28 cellular contexts compared by ENCODE assay signal in genomic region chr15:33454996-33455395, GRCh38.
"Had no signal": no experiment of that assay in that cellular context is flagged by ENCODE, and none has a peak within 500 bp of the region (broad histone marks: within the 10 kb centered on the region; RNA-seq: fewer than 3 reads in every experiment).

No MANE protein-coding gene starts in this region.

- DNase-seq: activated CD4-positive, alpha-beta T cell treated with anti-CD3 and anti-CD28 coated beads, Interleukin-2, amount 10 ng/mL, durations not matched to agents 24 days and 14 days; activated CD4-positive, alpha-beta T cell treated with anti-CD3 and anti-CD28 coated beads, Interleukin-2, amount 50 U/mL, for 4 hours; activated CD8-positive, alpha-beta T cell treated with anti-CD3 and anti-CD28 coated beads, Interleukin-2, amount 10 ng/mL, durations not matched to agents 7 days and 5 days; activated gamma-delta T cell; activated naive CD4-positive, alpha-beta T cell treated with anti-CD3 and anti-CD28 coated beads for 36 hours; activated T-cell treated with anti-CD3 and anti-CD28 coated beads, Interleukin-2, amount 50 U/mL, for 24 hours; adrenal gland; body of pancreas; cerebellar nuclear complex; Karpas-422; MG63; NCI-H1048; NCI-H1105 treated with DMSO at 0.1 percent for 48 hours; NCI-H1436 treated with DMSO at 0.1 percent for 48 hours; NCI-H1694 treated with DMSO at 0.1 percent for 48 hours; NCI-H2029; NCI-H345; NCI-H526; NCI-H774; RPMI8226; SHP77 treated with DMSO at 0.1 percent for 48 hours; SK-N-SH had no signal

- H3K9me3 ChIP-seq: adrenal gland, body of pancreas, breast epithelium, MG63, SJSA1, SK-N-SH had no signal

- FAIRE-seq: astrocyte, TTC549 had no signal

- H3K4me2 ChIP-seq: SK-N-SH had no signal

- ATAC-seq: activated CD8-positive, alpha-beta T cell treated with anti-CD3 and anti-CD28 coated beads, Interleukin-2, amount 10 ng/mL, durations not matched to agents 7 days and 5 days; activated naive CD4-positive, alpha-beta T cell treated with anti-CD3 and anti-CD28 coated beads, Interleukin-2, amount 50 U/mL, for 72 hours; body of pancreas; Panc1 had no signal

- H3K4me1 ChIP-seq: adrenal gland, body of pancreas, breast epithelium, SJSA1 had no signal

- H3K27ac ChIP-seq: adrenal gland, body of pancreas, breast epithelium, SJSA1 had no signal

- H3K27me3 ChIP-seq: adrenal gland, body of pancreas, breast epithelium, MG63, SJSA1 had no signal

- H3K9ac ChIP-seq: SK-N-SH had no signal

- H3K36me3 ChIP-seq: adrenal gland, breast epithelium, MG63, SJSA1 had no signal

- H3K4me3 ChIP-seq: adrenal gland, body of pancreas, breast epithelium, MG63, SJSA1 had no signal
